16 cellular contexts compared by ENCODE assay signal in the genomic region with DNA sequence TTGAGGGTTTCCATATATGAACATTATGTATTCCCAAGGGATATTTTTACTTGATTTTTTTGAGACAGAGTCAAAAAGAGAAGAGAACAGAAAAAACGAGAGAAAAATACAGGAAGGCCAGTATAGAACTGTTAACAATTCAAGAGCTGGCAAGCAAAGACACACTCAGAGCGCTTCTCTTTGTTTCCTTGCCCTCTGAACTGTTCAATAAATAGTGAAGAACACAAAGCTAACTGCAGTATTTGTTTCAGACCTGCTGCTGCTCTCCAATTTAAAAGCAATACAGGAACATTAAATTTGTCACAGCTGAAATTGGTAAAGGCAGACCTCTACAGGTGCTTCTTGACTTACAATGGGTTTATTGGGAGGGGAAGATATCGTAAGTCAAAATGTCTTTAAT. TPM values are rescaled to one million over a fixed set of nuclear protein-coding genes. Genes with fewer than 3 reads are reported as not detected.
"Had no signal": no experiment of that assay in that cellular context is flagged by ENCODE, and none has a peak within 500 bp of the region (broad histone marks: within the 10 kb centered on the region; RNA-seq: fewer than 3 reads in every experiment).

No MANE protein-coding gene starts in this region.

- H3K4me3 Mint-ChIP-seq: activated B cell treated with CpG ODN at 0.5 μM for 24 hours; activated naive CD4-positive, alpha-beta T cell treated with anti-CD3 and anti-CD28 coated beads, Interleukin-2, amount 10 ng/mL, durations not matched to agents 7 days and 5 days; neural crest cell; T-helper 1 cell treated with Interleukin-12 subunit alpha and Interleukin-12 subunit beta and Interleukin-4 antibody, amounts not matched to agents 30 μg/mL and 1 μg/mL, for 36 hours had no signal

- H3K4me3 ChIP-seq: body of pancreas, coronary artery had no signal

- H3K27me3 ChIP-seq: body of pancreas, foreskin keratinocyte had no signal

- H3K9me3 ChIP-seq: body of pancreas had no signal

- H3K9me3 Mint-ChIP-seq: activated B cell treated with CpG ODN at 0.5 μM for 24 hours; activated naive CD4-positive, alpha-beta T cell treated with anti-CD3 and anti-CD28 coated beads, Interleukin-2, amount 10 ng/mL, durations not matched to agents 7 days and 5 days; activated T-helper 2 cell treated with anti-CD3 and anti-CD28 coated beads, Interferon-gamma antibody, Interleukin-2, Interleukin-4, amounts not matched to agents 10 μg/mL and 5 μg/mL and 100 μg/mL, durations not matched to agents 14 hours and 24 hours and 36 hours; neural crest cell; T-helper 1 cell treated with Interleukin-12 subunit alpha and Interleukin-12 subunit beta and Interleukin-4 antibody, amounts not matched to agents 30 μg/mL and 1 μg/mL, for 36 hours had no signal

- H3K27ac Mint-ChIP-seq: activated B cell treated with CpG ODN at 0.5 μM for 24 hours; activated naive CD4-positive, alpha-beta T cell treated with anti-CD3 and anti-CD28 coated beads, Interleukin-2, amount 10 ng/mL, durations not matched to agents 7 days and 5 days; activated T-helper 2 cell treated with anti-CD3 and anti-CD28 coated beads, Interferon-gamma antibody, Interleukin-2, Interleukin-4, amounts not matched to agents 10 μg/mL and 5 μg/mL and 100 μg/mL, durations not matched to agents 14 hours and 24 hours and 36 hours; T-helper 1 cell treated with Interleukin-12 subunit alpha and Interleukin-12 subunit beta and Interleukin-4 antibody, amounts not matched to agents 30 μg/mL and 1 μg/mL, for 36 hours had no signal

- DNase-seq: activated B cell treated with CpG ODN at 0.5 μM for 24 hours; activated CD4-positive, alpha-beta T cell treated with anti-CD3 and anti-CD28 coated beads, Interleukin-2, amount 50 U/mL, for 1 hour; activated naive CD4-positive, alpha-beta T cell treated with anti-CD3 and anti-CD28 coated beads, Interleukin-2, amount 10 ng/mL, durations not matched to agents 7 days and 5 days; activated T-cell treated with anti-CD3 and anti-CD28 coated beads for 4 hours; amniotic stem cell; body of pancreas; central memory CD4-positive, alpha-beta T cell; effector memory CD4-positive, alpha-beta T cell; foreskin keratinocyte; glutamatergic neuron; trophoblast cell had no signal

- H3K27me3 Mint-ChIP-seq: activated B cell treated with CpG ODN at 0.5 μM for 24 hours; activated naive CD4-positive, alpha-beta T cell treated with anti-CD3 and anti-CD28 coated beads, Interleukin-2, amount 10 ng/mL, durations not matched to agents 7 days and 5 days had no signal

- H3K27ac ChIP-seq: body of pancreas, coronary artery, foreskin keratinocyte had no signal

- H3K4me1 ChIP-seq: body of pancreas, foreskin keratinocyte had no signal

RNA-seq across cellular contexts. Expression of gene NEK5, which starts 44.5 kb away (rescaled TPM):
- total RNA-seq: activated B cell treated with CpG ODN at 0.5 μM for 24 hours; activated T-helper 2 cell treated with anti-CD3 and anti-CD28 coated beads, Interferon-gamma antibody, Interleukin-2, Interleukin-4, amounts not matched to agents 10 μg/mL and 5 μg/mL and 100 μg/mL, durations not matched to agents 14 hours and 24 hours and 36 hours; foreskin keratinocyte; mesenteric fat pad had no signal
